ENCODE assay signal across 16 cellular contexts in the genomic region with DNA sequence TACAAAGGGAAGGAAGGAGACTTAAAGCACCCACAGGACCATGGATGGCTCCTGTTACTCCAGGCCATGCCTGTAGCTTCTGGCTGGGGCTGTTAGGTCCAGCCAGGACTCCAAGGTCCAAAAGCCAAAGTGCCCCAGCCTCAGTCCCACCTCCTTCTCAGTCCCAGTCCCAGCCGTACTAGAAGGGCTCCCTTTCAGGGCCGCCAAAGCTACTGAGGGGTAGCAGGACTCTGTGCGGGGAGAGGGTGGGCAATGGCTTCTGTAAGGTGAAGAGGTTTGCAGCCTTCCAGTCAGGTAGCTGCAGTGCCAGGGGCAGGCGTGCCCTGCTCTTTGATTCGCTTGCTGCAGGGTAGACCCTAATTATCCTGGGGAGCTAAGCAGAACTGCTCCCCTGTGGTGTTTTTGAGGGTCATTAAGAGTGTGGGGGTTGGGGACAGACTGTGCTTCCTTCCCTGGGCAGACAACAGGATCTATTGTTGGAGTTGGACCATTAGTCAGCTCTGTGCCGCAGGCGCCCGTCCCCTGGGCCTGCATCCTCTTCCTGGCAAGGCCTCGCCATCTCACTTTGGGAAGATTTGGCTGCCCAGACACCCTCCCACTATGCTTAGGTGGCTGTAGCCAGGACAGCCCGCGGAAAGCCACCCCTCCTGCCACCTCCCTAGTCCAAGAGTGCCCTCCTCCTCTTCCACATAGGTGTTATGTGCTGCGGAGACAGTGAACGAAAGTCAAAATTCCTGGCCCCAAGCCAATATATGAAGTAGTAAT.
A peak's percentile ranks its signal among the peaks of the same experiment; 100 is the strongest.
DNase-seq lines count a peak whose midpoint lies in the region; ATAC-seq, FAIRE-seq and TF ChIP-seq lines count a peak whose summit lies in the region.
"Had no signal": no experiment of that assay in that cellular context is flagged by ENCODE, and none has a peak within 500 bp of the region (broad histone marks: within the 10 kb centered on the region; RNA-seq: fewer than 3 reads in every experiment).

No MANE protein-coding gene starts in this region.

- no peaks in the 10 kb centered on the region for H3K27me3 ChIP-seq in GM23338 (ENCODE audit: insufficient read depth)
- no peaks in the 10 kb centered on the region for H3K27me3 ChIP-seq in CD4-positive, alpha-beta memory T cell (ENCODE audit: insufficient read depth, low read length)
- H3K27me3 ChIP-seq: sigmoid colon had no signal

- peak; percentile 49 for ATAC-seq in GM23338
- ATAC-seq: activated T-cell treated with anti-CD3 and anti-CD28 coated beads, Interleukin-2, amount 50 U/mL, for 4 hours; left colon had no signal

- no peak for TF ChIP-seq CTCF in GM23338 (conservative IDR thresholded peaks at IDR 0.05; ENCODE audit: low read depth in 2 of 2)
- TF ChIP-seq CTCF in osteocyte (IDR thresholded peaks at IDR 0.05): no peak
- no peak for TF ChIP-seq CTCF in kidney (IDR thresholded peaks at IDR 0.05; ENCODE audit: borderline replicate concordance, extremely low read depth, insufficient read depth)

- no peak overlapping the region for H3K4me3 ChIP-seq in GM23338
- no peak overlapping the region for H3K4me3 ChIP-seq in CD4-positive, alpha-beta memory T cell (ENCODE audit: low read length in 2 of 2)
- H3K4me3 ChIP-seq in kidney (ENCODE audit: low read length in 2 of 2): no peak overlapping the region
- H3K4me3 ChIP-seq: sigmoid colon had no signal

- H3K4me1 Mint-ChIP-seq in GM23338 (peaks cover 18% of the 10 kb centered on the region; the same call in 2 of the 3 replicates), osteocyte (ENCODE audit: unreplicated experiment) (peaks cover 4% of the 10 kb centered on the region)
- H3K4me1 Mint-ChIP-seq in CD4-positive, alpha-beta memory T cell: no peaks in the 10 kb centered on the region

- H3K36me3 Mint-ChIP-seq in GM23338 (ENCODE audit: low read depth) (no peaks in the 10 kb centered on the region), osteocyte (ENCODE audit: unreplicated experiment) (no peaks in the 10 kb centered on the region)
- H3K36me3 Mint-ChIP-seq in CD4-positive, alpha-beta memory T cell: no peaks in the 10 kb centered on the region
- H3K36me3 Mint-ChIP-seq: activated naive CD8-positive, alpha-beta T cell had no signal

- no peak overlapping the region for H3K9ac ChIP-seq in kidney (ENCODE audit: low read length in 2 of 2)

- POLR2A ChIA-PET in CD4-positive, alpha-beta memory T cell (lab: Charles Lee; ENCODE audit: partially characterized antibody): no interaction called here

- no peak for FAIRE-seq in kidney (lab: Jason Lieb, UNC)
- FAIRE-seq: colon, D721Med had no signal

- intact Hi-C loops in CD4-positive, alpha-beta memory T cell (cut with micrococcal nuclease): no loop called here
- intact Hi-C loops in kidney (cut with DNase I): no loop called here

- no peaks in the 10 kb centered on the region for H3K9me3 ChIP-seq in CD4-positive, alpha-beta memory T cell (ENCODE audit: control insufficient read depth in 1 of 2, low read length in 2 of 2)
- H3K9me3 ChIP-seq in kidney (ENCODE audit: control insufficient read depth in 1 of 2, low read length in 2 of 2): no peaks in the 10 kb centered on the region
- H3K9me3 ChIP-seq: sigmoid colon had no signal

- 0 out of 2 replicates have a peak overlapping the region, but pooled peaks have one; percentile 29 for H2AFZ ChIP-seq in GM23338

- no peaks in the 10 kb centered on the region for H3K79me2 ChIP-seq in GM23338 (replicated peaks; ENCODE audit: insufficient read depth)

- no peaks in the 10 kb centered on the region for H3K4me1 ChIP-seq in GM23338 (ENCODE audit: insufficient read depth)
- no peaks in the 10 kb centered on the region for H3K4me1 ChIP-seq in CD4-positive, alpha-beta memory T cell (ENCODE audit: insufficient read depth, low read length)
- H3K4me1 ChIP-seq in kidney (ENCODE audit: control insufficient read depth in 1 of 2, insufficient read depth in 1 of 2, low read depth in 1 of 2, low read length in 2 of 2): no peaks in the 10 kb centered on the region
- H3K4me1 ChIP-seq: sigmoid colon had no signal

- H3K36me3 ChIP-seq in GM23338 (ENCODE audit: insufficient read depth): no peaks in the 10 kb centered on the region
- no peaks in the 10 kb centered on the region for H3K36me3 ChIP-seq in CD4-positive, alpha-beta memory T cell (ENCODE audit: insufficient read depth, low read length)
- H3K36me3 ChIP-seq in kidney (ENCODE audit: control insufficient read depth in 1 of 2, insufficient read depth in 2 of 2, low read length in 2 of 2): no peaks in the 10 kb centered on the region
- H3K36me3 ChIP-seq: sigmoid colon had no signal

- H3K27ac ChIP-seq in GM23338 (ENCODE audit: low read depth) (no peak overlapping the region), kidney (ENCODE audit: low read depth in 2 of 2, low read length in 2 of 2) (no peak overlapping the region)
- no peak overlapping the region for H3K27ac ChIP-seq in CD4-positive, alpha-beta memory T cell (ENCODE audit: low read depth, low read length)
- H3K27ac ChIP-seq: sigmoid colon had no signal

- H3F3A ChIP-seq in GM23338 (replicated peaks; ENCODE audit: low read depth): no peaks in the 10 kb centered on the region

- H3K4me3 Mint-ChIP-seq in GM23338: no peak overlapping the region
- no peak overlapping the region for H3K4me3 Mint-ChIP-seq in osteocyte (ENCODE audit: unreplicated experiment)
- no peak overlapping the region for H3K4me3 Mint-ChIP-seq in CD4-positive, alpha-beta memory T cell
- H3K4me3 Mint-ChIP-seq: activated naive CD8-positive, alpha-beta T cell; activated T-cell treated with anti-CD3 and anti-CD28 coated beads, Interleukin-2, amount 50 U/mL, for 4 hours; H9 had no signal

- H3K9me2 ChIP-seq in GM23338 (ENCODE audit: insufficient read depth): no peaks in the 10 kb centered on the region

- DNase-seq in GM23338 (ENCODE audit: low spot score): no peak
- peak; percentile 60 for DNase-seq in NCI-H146 (lab: John Stamatoyannopoulos, UW)
- peak; percentile 33 for DNase-seq in activated CD8-positive, alpha-beta memory T cell treated with anti-CD3 and anti-CD28 coated beads, Interleukin-2, amount 50 U/mL, for 48 hours
- DNase-seq in osteocyte (ENCODE audit: extremely low spot score, unreplicated experiment): peak; percentile 70
- DNase-seq in COLO668 (lab: John Stamatoyannopoulos, UW; ENCODE audit: unreplicated experiment): no peak
- DNase-seq in CD4-positive, alpha-beta memory T cell: no peak
- no peak for DNase-seq in kidney
- no peak for DNase-seq in A172 (ENCODE audit: low spot score)
- DNase-seq: activated T-cell treated with anti-CD3 and anti-CD28 coated beads, Interleukin-2, amount 50 U/mL, for 4 hours; H9; KG1; left colon; sigmoid colon had no signal

- H3K27ac Mint-ChIP-seq in GM23338 (no peak overlapping the region), osteocyte (ENCODE audit: unreplicated experiment) (no peak overlapping the region)
- H3K27ac Mint-ChIP-seq in CD4-positive, alpha-beta memory T cell: no peak overlapping the region
- H3K27ac Mint-ChIP-seq: activated naive CD8-positive, alpha-beta T cell; H9 had no signal

- H3K27me3 Mint-ChIP-seq in GM23338 (ENCODE audit: insufficient read depth, low read depth, poor library complexity): peaks cover 3% of the 10 kb centered on the region
- peaks cover 18% of the 10 kb centered on the region for H3K27me3 Mint-ChIP-seq in osteocyte (ENCODE audit: unreplicated experiment)
- H3K27me3 Mint-ChIP-seq in CD4-positive, alpha-beta memory T cell: no peaks in the 10 kb centered on the region
- H3K27me3 Mint-ChIP-seq: activated naive CD8-positive, alpha-beta T cell had no signal

- H4K20me1 ChIP-seq in GM23338 (replicated peaks; ENCODE audit: insufficient read depth): no peaks in the 10 kb centered on the region

- CTCF ChIA-PET in CD4-positive, alpha-beta memory T cell (lab: Charles Lee; ENCODE audit: partially characterized antibody): no interaction called here

- H3K9me3 Mint-ChIP-seq in GM23338: no peaks in the 10 kb centered on the region
- no peaks in the 10 kb centered on the region for H3K9me3 Mint-ChIP-seq in osteocyte (ENCODE audit: unreplicated experiment)
- H3K9me3 Mint-ChIP-seq in CD4-positive, alpha-beta memory T cell: peaks cover 0 to 6% (median 2%) of the 10 kb centered on the region in 8 donors
- H3K9me3 Mint-ChIP-seq: H9 had no signal

- no peak overlapping the region for H3K4me2 ChIP-seq in GM23338

TF ChIP-seq in GM23338, 12 proteins besides CTCF, POLR2A, EP300 and RAD21:
- TF ChIP-seq JUNB (IDR thresholded peaks at IDR 0.05; ENCODE audit: unreplicated experiment) (no peak), ZNF114 (CRISPR knock-in tag; IDR thresholded peaks at IDR 0.05) (no peak), STAT1 (IDR thresholded peaks at IDR 0.05; ENCODE audit: unreplicated experiment) (no peak)

Comparison
In these comparisons a context has a peak if more than half of its experiments do, and no peak if none do; other contexts are left out.
1. DNase-seq: peak in NCI-H146 (single experiment), activated CD8-positive, alpha-beta memory T cell treated with anti-CD3 and anti-CD28 coated beads, Interleukin-2, amount 50 U/mL, for 48 hours (single experiment) and osteocyte (single experiment); none in GM23338 (single experiment), COLO668 (single experiment), CD4-positive, alpha-beta memory T cell (0 of 5), kidney (single experiment) and A172 (single experiment).